10 cellular contexts compared by ENCODE assay signal in genomic region chr12:52531563-52532300, GRCh38. TPM values are rescaled to one million over a fixed set of nuclear protein-coding genes. Genes with fewer than 3 reads are reported as not detected.
"Had no signal": no experiment of that assay in that cellular context is flagged by ENCODE, and none has a peak within 500 bp of the region (broad histone marks: within the 10 kb centered on the region; RNA-seq: fewer than 3 reads in every experiment).

No MANE protein-coding gene starts in this region.

- DNase-seq: effector memory CD4-positive, alpha-beta T cell; kidney; occipital lobe; stimulated activated CD4-positive, alpha-beta T cell treated with anti-CD3 and anti-CD28 coated beads, Interleukin-15, amount 100 ng/mL, for 24 hours; stimulated activated CD8-positive, alpha-beta memory T cell treated with anti-CD3 and anti-CD28 coated beads, Interleukin-4, amount 100 ng/mL, for 48 hours had no signal

- H3K4me3 ChIP-seq: lung had no signal

- ATAC-seq: esophagus mucosa had no signal

RNA-seq across cellular contexts. Expression of gene KRT5, which starts 11.5 kb away (rescaled TPM):
- total RNA-seq: frontal cortex had no signal

RNA-seq across cellular contexts. Expression of gene KRT71, which starts 21.2 kb away (rescaled TPM):
- total RNA-seq: esophagus mucosa, frontal cortex, kidney, lung, occipital lobe, urinary bladder had no signal
- polyA plus RNA-seq: lung, urinary bladder had no signal

RNA-seq across cellular contexts. Expression of gene KRT6A, which starts 38.7 kb away (rescaled TPM):
- total RNA-seq: cerebellum, frontal cortex, kidney, urinary bladder had no signal

RNA-seq across cellular contexts. Expression of gene KRT74, which starts 41.9 kb away (rescaled TPM):
- total RNA-seq: cerebellum, frontal cortex, kidney, lung, occipital lobe, urinary bladder had no signal
- polyA plus RNA-seq: lung, urinary bladder had no signal

RNA-seq across cellular contexts. Expression of gene KRT6C, which starts 58.1 kb away (rescaled TPM):
- total RNA-seq: cerebellum, frontal cortex, kidney, lung, occipital lobe, urinary bladder had no signal
- polyA plus RNA-seq: urinary bladder had no signal
